Comparison of ENCODE assay signal across 2 cellular contexts in the genomic region with DNA sequence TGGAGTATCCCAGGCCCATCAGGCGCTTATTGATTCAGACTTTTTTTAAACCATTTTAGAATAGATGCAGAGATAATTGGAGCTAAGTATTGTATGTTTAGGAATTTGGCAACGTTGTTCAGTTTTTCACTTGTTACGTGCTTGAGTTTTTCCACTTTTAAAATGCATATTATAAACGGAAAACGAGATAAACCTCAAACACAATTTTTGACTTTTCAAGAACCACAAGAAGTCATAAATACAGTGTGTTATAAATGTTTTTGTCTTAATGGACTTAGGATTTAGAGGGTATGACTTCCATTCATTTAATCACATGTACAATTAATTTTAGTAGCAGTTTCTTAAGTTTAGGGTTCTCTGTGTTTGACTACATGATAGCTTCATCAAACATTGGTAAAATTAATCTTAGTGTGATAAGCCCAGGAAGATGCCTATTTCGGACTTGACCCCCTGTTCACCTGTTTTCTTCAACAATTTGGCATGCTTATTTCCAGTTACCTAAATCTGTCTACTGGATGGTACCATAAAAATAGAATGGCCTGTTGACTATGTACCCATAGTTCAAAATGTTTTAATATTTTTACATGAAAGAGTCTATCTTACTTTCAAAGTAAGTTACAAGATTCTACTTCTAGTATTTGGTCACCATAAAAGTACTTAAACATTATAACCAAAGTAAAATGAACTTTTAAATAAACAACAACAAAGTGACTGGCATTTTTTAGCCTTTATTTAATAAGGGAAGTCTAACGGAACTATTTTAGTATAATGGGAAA.
TF ChIP-seq lines count a peak whose summit lies in the region.

No MANE protein-coding gene starts in this region.

TF ChIP-seq in GM12878, 131 proteins besides CTCF, POLR2A, EP300 and RAD21:
- TF ChIP-seq, protein P1, sequence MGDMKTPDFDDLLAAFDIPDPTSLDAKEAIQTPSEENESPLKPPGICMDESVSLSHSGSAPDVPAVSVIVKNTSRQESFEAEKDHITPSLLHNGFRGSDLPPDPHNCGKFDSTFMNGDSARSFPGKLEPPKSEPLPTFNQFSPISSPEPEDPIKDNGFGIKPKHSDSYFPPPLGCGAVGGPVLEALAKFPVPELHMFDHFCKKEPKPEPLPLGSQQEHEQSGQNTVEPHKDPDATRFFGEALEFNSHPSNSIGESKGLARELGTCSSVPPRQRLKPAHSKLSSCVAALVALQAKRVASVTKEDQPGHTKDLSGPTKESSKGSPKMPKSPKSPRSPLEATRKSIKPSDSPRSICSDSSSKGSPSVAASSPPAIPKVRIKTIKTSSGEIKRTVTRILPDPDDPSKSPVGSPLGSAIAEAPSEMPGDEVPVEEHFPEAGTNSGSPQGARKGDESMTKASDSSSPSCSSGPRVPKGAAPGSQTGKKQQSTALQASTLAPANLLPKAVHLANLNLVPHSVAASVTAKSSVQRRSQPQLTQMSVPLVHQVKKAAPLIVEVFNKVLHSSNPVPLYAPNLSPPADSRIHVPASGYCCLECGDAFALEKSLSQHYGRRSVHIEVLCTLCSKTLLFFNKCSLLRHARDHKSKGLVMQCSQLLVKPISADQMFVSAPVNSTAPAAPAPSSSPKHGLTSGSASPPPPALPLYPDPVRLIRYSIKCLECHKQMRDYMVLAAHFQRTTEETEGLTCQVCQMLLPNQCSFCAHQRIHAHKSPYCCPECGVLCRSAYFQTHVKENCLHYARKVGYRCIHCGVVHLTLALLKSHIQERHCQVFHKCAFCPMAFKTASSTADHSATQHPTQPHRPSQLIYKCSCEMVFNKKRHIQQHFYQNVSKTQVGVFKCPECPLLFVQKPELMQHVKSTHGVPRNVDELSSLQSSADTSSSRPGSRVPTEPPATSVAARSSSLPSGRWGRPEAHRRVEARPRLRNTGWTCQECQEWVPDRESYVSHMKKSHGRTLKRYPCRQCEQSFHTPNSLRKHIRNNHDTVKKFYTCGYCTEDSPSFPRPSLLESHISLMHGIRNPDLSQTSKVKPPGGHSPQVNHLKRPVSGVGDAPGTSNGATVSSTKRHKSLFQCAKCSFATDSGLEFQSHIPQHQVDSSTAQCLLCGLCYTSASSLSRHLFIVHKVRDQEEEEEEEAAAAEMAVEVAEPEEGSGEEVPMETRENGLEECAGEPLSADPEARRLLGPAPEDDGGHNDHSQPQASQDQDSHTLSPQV (IDR thresholded peaks at IDR 0.05), result 0 out of 2 replicates have a peak, but pooled peaks have one; percentile 13
- TF ChIP-seq PRDM15 (CRISPR knock-in tag; IDR thresholded peaks at IDR 0.05), result no peak
- TF ChIP-seq SKIL (IDR thresholded peaks at IDR 0.05; ENCODE audit: low read depth, poor library complexity, severe bottlenecking), result peak; percentile 18
- TF ChIP-seq SMAD5 (IDR thresholded peaks at IDR 0.05; ENCODE audit: low read depth), result 0 out of 2 replicates have a peak, but pooled peaks have one; percentile 4
- TF ChIP-seq DPF2 (IDR thresholded peaks at IDR 0.05), result no peak
- TF ChIP-seq, protein P2, sequence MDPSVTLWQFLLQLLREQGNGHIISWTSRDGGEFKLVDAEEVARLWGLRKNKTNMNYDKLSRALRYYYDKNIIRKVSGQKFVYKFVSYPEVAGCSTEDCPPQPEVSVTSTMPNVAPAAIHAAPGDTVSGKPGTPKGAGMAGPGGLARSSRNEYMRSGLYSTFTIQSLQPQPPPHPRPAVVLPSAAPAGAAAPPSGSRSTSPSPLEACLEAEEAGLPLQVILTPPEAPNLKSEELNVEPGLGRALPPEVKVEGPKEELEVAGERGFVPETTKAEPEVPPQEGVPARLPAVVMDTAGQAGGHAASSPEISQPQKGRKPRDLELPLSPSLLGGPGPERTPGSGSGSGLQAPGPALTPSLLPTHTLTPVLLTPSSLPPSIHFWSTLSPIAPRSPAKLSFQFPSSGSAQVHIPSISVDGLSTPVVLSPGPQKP (IDR thresholded peaks at IDR 0.05; ENCODE audit: low read depth, low read length), result no peak
- no peak for TF ChIP-seq ATF7 (IDR thresholded peaks at IDR 0.05; ENCODE audit: low read depth)
- no peak for TF ChIP-seq TCF3 (IDR thresholded peaks at IDR 0.05; ENCODE audit: borderline replicate concordance, insufficient read depth, low read depth, low read length)
- no peak for TF ChIP-seq RB1 (IDR thresholded peaks at IDR 0.05; ENCODE audit: borderline replicate concordance)

TF ChIP-seq in liver, 16 proteins besides CTCF, POLR2A, EP300 and RAD21:
- no peak for TF ChIP-seq HNF4G (IDR thresholded peaks at IDR 0.05)
- no peak for TF ChIP-seq RXRA (IDR thresholded peaks at IDR 0.05)
- no peak for TF ChIP-seq NR2F2 (IDR thresholded peaks at IDR 0.05)
- no peak for TF ChIP-seq SP1 (IDR thresholded peaks at IDR 0.05)
